In the genomic region with DNA sequence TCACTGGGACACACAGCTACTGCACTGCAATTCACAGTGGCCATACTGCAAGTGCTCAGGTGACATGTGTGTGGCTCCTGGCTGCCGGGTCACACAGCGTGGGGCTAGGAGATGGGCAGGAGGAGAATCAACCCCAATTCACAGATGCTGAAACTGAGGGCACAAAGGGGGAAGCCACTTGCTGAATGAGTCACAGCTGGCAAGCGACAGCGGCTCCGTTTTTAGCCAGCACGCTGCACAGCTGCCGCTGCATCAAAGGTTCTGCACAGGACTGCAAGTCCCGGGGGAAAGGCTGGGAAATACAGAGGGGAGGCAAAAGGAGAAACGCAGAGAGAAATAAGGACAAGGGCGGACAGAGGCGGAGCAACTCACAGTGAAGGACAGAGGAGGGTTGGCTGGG, we compare ENCODE assay signal across 14 cellular contexts. TPM values are rescaled to one million over a fixed set of nuclear protein-coding genes. Genes with fewer than 3 reads are reported as not detected.
DNase-seq lines count a peak whose midpoint lies in the region; ATAC-seq and TF ChIP-seq lines count a peak whose summit lies in the region.
"Had no signal": no experiment of that assay in that cellular context is flagged by ENCODE, and none has a peak within 500 bp of the region (broad histone marks: within the 10 kb centered on the region; RNA-seq: fewer than 3 reads in every experiment).

No MANE protein-coding gene starts in this region.

- DNase-seq in germinal center (ENCODE audit: low spot score) (peak; percentile 58), thyroid gland (no peak), NCI-H1048 (lab: John Stamatoyannopoulos, UW) (no peak), NCI-H226 (no peak)
- DNase-seq: activated naive CD4-positive, alpha-beta T cell treated with anti-CD3 and anti-CD28 coated beads, Interleukin-2, amount 10 ng/mL, durations not matched to agents 7 days and 5 days; DMS79; erythroblast; NCI-H69 had no signal

- intact Hi-C loops in thyroid gland (cut with DNase I): no loop called here

- 76 to 87% methylated on average over 11 of the region's 11 CpGs for WGBS in thyroid gland, 2 donors

- H3K4me3 ChIP-seq in BLaER1 (0 out of 2 replicates have a peak overlapping the region, but pooled peaks have one; percentile 6), thyroid gland (replicated peaks in 1 of 3) (no peak overlapping the region)
- H3K4me3 ChIP-seq: lung had no signal

- H3K36me3 ChIP-seq in BLaER1 (peaks cover 68% of the 10 kb centered on the region), thyroid gland (no peaks in the 10 kb centered on the region)

- H3K9ac ChIP-seq in BLaER1: peak overlapping the region; percentile 30

- H3K4me1 ChIP-seq in BLaER1: peaks cover 44% of the 10 kb centered on the region
- H3K4me1 ChIP-seq in thyroid gland: no peaks in the 10 kb centered on the region

- H4K20me1 ChIP-seq in BLaER1: no peaks in the 10 kb centered on the region

- H3K27ac ChIP-seq in BLaER1 (peak overlapping the region; percentile 76), thyroid gland (no peak overlapping the region)

- H3K9me3 ChIP-seq in BLaER1 (no peaks in the 10 kb centered on the region), thyroid gland (no peaks in the 10 kb centered on the region)

- peak overlapping the region; percentile 88 for H3K4me2 ChIP-seq in BLaER1

- ATAC-seq in GM18861 (IDR thresholded peaks at IDR 0.05; ENCODE audit: unreplicated experiment) (peak; percentile 45), HG03432 (IDR thresholded peaks at IDR 0.05; ENCODE audit: unreplicated experiment) (peak; percentile 58), GM21515 (IDR thresholded peaks at IDR 0.05; ENCODE audit: unreplicated experiment) (no peak)
- ATAC-seq: Right ventricle myocardium inferior had no signal

- H3K27me3 ChIP-seq in BLaER1: no peaks in the 10 kb centered on the region
- H3K27me3 ChIP-seq in thyroid gland: no peaks in the 10 kb centered on the region

- TF ChIP-seq CTCF in thyroid gland (IDR thresholded peaks at IDR 0.05): no peak

- TF ChIP-seq POLR2A in thyroid gland (IDR thresholded peaks at IDR 0.05): no peak

RNA-seq across cellular contexts. Expression of a gene that starts 57.9 kb away (rescaled TPM):
- total RNA-seq in thyroid gland: 10 to 100 TPM; 15.5 to 32.1 (median 21.2) TPM
